2 cellular contexts compared by ENCODE assay signal in genomic region chr6:329888-330691, GRCh38.
TF ChIP-seq lines count a peak whose summit lies in the region.

No MANE protein-coding gene starts in this region.

TF ChIP-seq in SK-N-SH, 30 proteins besides CTCF, POLR2A, EP300 and RAD21 (continued from another document):
- TF ChIP-seq REST (IDR thresholded peaks at IDR 0.05; ENCODE audit: low read depth, low read length) (no peak), IRF3 (IDR thresholded peaks at IDR 0.05; ENCODE audit: low read depth, low read length) (no peak)

TF ChIP-seq in HepG2, 621 proteins besides CTCF, POLR2A, EP300 and RAD21 (continued from another document):
- no peak for TF ChIP-seq ZNF570 (CRISPR knock-in tag; IDR thresholded peaks at IDR 0.05; ENCODE audit: borderline replicate concordance)
TF ChIP-seq in HepG2: peak in this region for 3.
